ENCODE assay signal across 1 cellular context in the genomic region with DNA sequence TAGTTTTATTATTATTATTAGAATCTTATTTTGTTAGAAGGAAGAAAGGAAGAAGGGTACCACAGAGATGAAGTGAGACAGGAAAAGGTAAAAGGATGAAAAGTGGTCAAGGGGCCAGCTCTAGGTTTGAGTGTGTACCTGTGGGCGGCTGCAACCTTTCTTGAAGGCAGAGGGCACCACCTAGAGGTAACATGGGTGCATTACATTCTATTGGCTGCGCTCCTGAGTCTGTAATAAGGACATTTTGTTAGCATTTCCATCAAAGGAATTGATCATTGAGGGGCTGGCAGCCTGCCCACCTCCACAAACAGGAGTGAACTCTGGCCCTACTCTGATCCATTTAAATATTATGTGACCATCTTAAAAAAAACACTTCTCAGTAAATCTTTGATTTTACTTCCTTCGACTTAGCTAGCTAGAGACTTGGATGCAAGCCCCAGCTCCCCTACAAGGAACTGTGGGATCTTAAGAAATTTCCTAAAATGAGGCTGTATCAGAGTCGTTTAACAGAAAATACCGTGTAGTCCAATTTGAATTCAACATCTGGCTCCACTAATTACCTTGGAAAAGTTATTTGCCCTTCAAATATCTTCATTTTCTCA.
TF ChIP-seq lines count a peak whose summit lies in the region.

No MANE protein-coding gene starts in this region.

TF ChIP-seq in GM23338, 12 proteins besides CTCF, POLR2A, EP300 and RAD21 (continued from another document):
- TF ChIP-seq, protein P1, sequence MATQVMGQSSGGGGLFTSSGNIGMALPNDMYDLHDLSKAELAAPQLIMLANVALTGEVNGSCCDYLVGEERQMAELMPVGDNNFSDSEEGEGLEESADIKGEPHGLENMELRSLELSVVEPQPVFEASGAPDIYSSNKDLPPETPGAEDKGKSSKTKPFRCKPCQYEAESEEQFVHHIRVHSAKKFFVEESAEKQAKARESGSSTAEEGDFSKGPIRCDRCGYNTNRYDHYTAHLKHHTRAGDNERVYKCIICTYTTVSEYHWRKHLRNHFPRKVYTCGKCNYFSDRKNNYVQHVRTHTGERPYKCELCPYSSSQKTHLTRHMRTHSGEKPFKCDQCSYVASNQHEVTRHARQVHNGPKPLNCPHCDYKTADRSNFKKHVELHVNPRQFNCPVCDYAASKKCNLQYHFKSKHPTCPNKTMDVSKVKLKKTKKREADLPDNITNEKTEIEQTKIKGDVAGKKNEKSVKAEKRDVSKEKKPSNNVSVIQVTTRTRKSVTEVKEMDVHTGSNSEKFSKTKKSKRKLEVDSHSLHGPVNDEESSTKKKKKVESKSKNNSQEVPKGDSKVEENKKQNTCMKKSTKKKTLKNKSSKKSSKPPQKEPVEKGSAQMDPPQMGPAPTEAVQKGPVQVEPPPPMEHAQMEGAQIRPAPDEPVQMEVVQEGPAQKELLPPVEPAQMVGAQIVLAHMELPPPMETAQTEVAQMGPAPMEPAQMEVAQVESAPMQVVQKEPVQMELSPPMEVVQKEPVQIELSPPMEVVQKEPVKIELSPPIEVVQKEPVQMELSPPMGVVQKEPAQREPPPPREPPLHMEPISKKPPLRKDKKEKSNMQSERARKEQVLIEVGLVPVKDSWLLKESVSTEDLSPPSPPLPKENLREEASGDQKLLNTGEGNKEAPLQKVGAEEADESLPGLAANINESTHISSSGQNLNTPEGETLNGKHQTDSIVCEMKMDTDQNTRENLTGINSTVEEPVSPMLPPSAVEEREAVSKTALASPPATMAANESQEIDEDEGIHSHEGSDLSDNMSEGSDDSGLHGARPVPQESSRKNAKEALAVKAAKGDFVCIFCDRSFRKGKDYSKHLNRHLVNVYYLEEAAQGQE (IDR thresholded peaks at IDR 0.05; ENCODE audit: unreplicated experiment), result no peak
- TF ChIP-seq ZNF114 (CRISPR knock-in tag; IDR thresholded peaks at IDR 0.05) (no peak), JUNB (IDR thresholded peaks at IDR 0.05; ENCODE audit: unreplicated experiment) (no peak), EZH2phosphoT487 (IDR thresholded peaks at IDR 0.05; ENCODE audit: unreplicated experiment) (no peak)
